In genomic region chr1:30063621-30064280, GRCh38 we compare ENCODE assay signal across 22 cellular contexts.
"Had no signal": no experiment of that assay in that cellular context is flagged by ENCODE, and none has a peak within 500 bp of the region (broad histone marks: within the 10 kb centered on the region; RNA-seq: fewer than 3 reads in every experiment).

No MANE protein-coding gene starts in this region.

- ATAC-seq: foreskin keratinocyte, gastroesophageal sphincter, heart left ventricle, left cardiac atrium, left lung, mucosa of descending colon, psoas muscle, right cardiac atrium had no signal

- H3K9me3 Mint-ChIP-seq: mesothelial cell of epicardium; nephron progenitor cell; stimulated activated effector memory CD8-positive, alpha-beta T cell treated with anti-CD3 and anti-CD28 coated beads, Interleukin-12 subunit alpha, Interleukin-12 subunit beta, amount 100 ng/mL, for 72 hours had no signal

- H3K4me1 Mint-ChIP-seq: mesothelial cell of epicardium, naive B cell had no signal

- DNase-seq: dermis blood vessel endothelial cell; effector memory CD4-positive, alpha-beta T cell; foreskin keratinocyte; heart left ventricle; left cardiac atrium; left lung; mesenchymal stem cell; mucosa of descending colon; naive B cell; nephron progenitor cell; occipital lobe; ovary; psoas muscle; right cardiac atrium; sigmoid colon; stimulated activated CD4-positive, alpha-beta T cell treated with anti-CD3 and anti-CD28 coated beads, Interleukin-2, amount 100 ng/mL, for 24 hours; stimulated activated CD4-positive, alpha-beta T cell treated with anti-CD3 and anti-CD28 coated beads, Interleukin-4, amount 100 ng/mL, for 24 hours; stimulated activated naive CD8-positive, alpha-beta T cell treated with anti-CD3 and anti-CD28 coated beads, Interleukin-15, Interleukin-2, amounts not matched to agents 100 U/mL and 50 U/mL, for 24 hours; substantia nigra had no signal

- H3K36me3 Mint-ChIP-seq: mesothelial cell of epicardium; naive B cell; stimulated activated effector memory CD8-positive, alpha-beta T cell treated with anti-CD3 and anti-CD28 coated beads, Interleukin-12 subunit alpha, Interleukin-12 subunit beta, amount 100 ng/mL, for 72 hours had no signal

- H3K4me3 Mint-ChIP-seq: mesothelial cell of epicardium; nephron progenitor cell; stimulated activated effector memory CD8-positive, alpha-beta T cell treated with anti-CD3 and anti-CD28 coated beads, Interleukin-12 subunit alpha, Interleukin-12 subunit beta, amount 100 ng/mL, for 72 hours had no signal

- H3K27ac Mint-ChIP-seq: mesothelial cell of epicardium; naive B cell; nephron progenitor cell; stimulated activated effector memory CD8-positive, alpha-beta T cell treated with anti-CD3 and anti-CD28 coated beads, Interleukin-12 subunit alpha, Interleukin-12 subunit beta, amount 100 ng/mL, for 72 hours had no signal
